8 cellular contexts compared by ENCODE assay signal in genomic region chr3:188152660-188153497, GRCh38. TPM values are rescaled to one million over a fixed set of nuclear protein-coding genes. Genes with fewer than 3 reads are reported as not detected.
DNase-seq lines count a peak whose midpoint lies in the region; ATAC-seq and TF ChIP-seq lines count a peak whose summit lies in the region.

No MANE protein-coding gene starts in this region.

- H3K4me3 ChIP-seq in NB4 (ENCODE audit: low read depth, low read length) = peak overlapping the region; percentile 56
- peak overlapping the region; percentile 82 for H3K4me3 ChIP-seq in right cardiac atrium (ENCODE audit: low read length)

- peak; percentile 83 for DNase-seq in EH (ENCODE audit: low read depth)
- peak; percentile 24 for DNase-seq in NB4 (ENCODE audit: low read depth)
- DNase-seq in amniotic stem cell (lab: John Stamatoyannopoulos, UW) = peak; percentile 32
- peak; percentile 64 to 79 (median 79) for DNase-seq in right cardiac atrium
- DNase-seq in pulmonary artery endothelial cell (ENCODE audit: low read depth, low spot score) = peak; percentile 24
- DNase-seq in Kasumi-1 (lab: John Stamatoyannopoulos, UW) = no peak
- DNase-seq in NCI-H2107 (lab: John Stamatoyannopoulos, UW) = no peak
- no peak for DNase-seq in HuH-7.5 (ENCODE audit: low spot score)

- ATAC-seq in right cardiac atrium = peak; percentile 17 to 45

- peak overlapping the region; percentile 80 for H3K27ac ChIP-seq in right cardiac atrium (ENCODE audit: low read length)

- TF ChIP-seq POLR2A in NB4 (IDR thresholded peaks at IDR 0.05; ENCODE audit: extremely low read depth, insufficient read length) = no peak

- intact Hi-C loops in right cardiac atrium (cut with DNase I) = loop anchor here in 3 of 4 donors (2.0 to 10.0 kb wide), 4 partner anchors 98 to 412 kb away; partner anchors contain the start of gene BCL6 (in 1 of the 3)

- no peaks in the 10 kb centered on the region for H3K9me3 ChIP-seq in right cardiac atrium (ENCODE audit: control insufficient read depth, low read length)

- WGBS in right cardiac atrium = 22% methylated on average over 27 of the region's 27 CpGs

- no peaks in the 10 kb centered on the region for H3K27me3 ChIP-seq in right cardiac atrium (ENCODE audit: control insufficient read depth, insufficient read depth)

- H3K4me1 ChIP-seq in right cardiac atrium (ENCODE audit: control insufficient read depth, insufficient read depth, low read length) = peaks cover 14% of the 10 kb centered on the region

- TF ChIP-seq CTCF in NB4 (IDR thresholded peaks at IDR 0.05; ENCODE audit: low read depth, low read length) = no peak

RNA-seq across cellular contexts. Expression of gene LPP, which starts 1.1 kb away (rescaled TPM):
- 100 to 1,000 TPM; 141 to 205 (median 171) TPM for total RNA-seq in right cardiac atrium
- 14.5 TPM for polyA plus RNA-seq in right cardiac atrium
- 31.5 and 39.3 TPM in 2 replicates for total RNA-seq in pulmonary artery endothelial cell

Comparison
In these comparisons a context has a peak if more than half of its experiments do, and no peak if none do; other contexts are left out.
1. DNase-seq: peak in EH (single experiment), NB4 (single experiment), amniotic stem cell (single experiment), right cardiac atrium (3 of 3) and pulmonary artery endothelial cell (single experiment); none in Kasumi-1 (0 of 2), NCI-H2107 (single experiment) and HuH-7.5 (single experiment).